In the genomic region with DNA sequence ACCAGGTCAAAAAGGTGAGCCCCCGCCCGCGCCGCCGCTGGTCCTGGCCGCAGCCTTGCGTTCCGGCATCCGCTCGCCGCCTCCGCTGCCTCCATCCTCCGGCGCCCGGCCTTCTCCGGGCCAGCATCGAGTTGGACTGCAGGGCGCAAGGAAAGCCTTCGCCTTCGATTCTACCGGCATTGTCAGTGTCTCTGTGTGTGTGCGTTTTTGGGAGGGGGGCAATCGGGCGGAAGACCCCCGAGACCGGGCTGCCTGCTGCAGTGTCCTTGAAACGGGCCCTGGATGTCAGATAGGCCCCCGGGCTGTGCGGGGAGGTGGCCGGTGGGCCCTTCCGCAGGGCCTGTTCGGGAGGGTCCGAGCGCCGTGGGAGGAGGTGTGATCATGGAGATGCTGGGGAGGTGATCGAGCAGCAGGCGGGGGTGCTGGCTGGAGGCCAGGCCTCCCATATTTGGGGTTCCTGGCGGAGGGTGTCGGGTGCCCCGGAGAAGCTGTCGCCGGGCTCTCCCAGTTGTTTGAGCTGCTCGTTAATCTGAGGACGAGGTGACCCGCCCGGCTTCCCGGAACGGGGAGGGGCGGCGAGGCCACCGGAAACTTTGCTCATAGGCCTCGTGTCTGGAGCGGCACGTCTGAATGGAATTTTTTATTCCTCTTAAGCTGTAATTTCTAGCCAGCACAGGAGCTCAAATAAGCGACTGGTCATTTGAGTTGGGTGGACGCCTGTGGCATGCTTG, we compare ENCODE assay signal across 8 cellular contexts. TPM values are rescaled to one million over a fixed set of nuclear protein-coding genes. Genes with fewer than 3 reads are reported as not detected.
DNase-seq lines count a peak whose midpoint lies in the region; ATAC-seq and TF ChIP-seq lines count a peak whose summit lies in the region.

No MANE protein-coding gene starts in this region.

- H3K4me1 ChIP-seq in adipocyte (ENCODE audit: control insufficient read depth, insufficient read depth, low read length), result peaks cover 45% of the 10 kb centered on the region
- peaks cover 69% of the 10 kb centered on the region for H3K4me1 ChIP-seq in left ventricle myocardium inferior
- peaks cover 42 to 50% of the 10 kb centered on the region in 2 donors for H3K4me1 ChIP-seq in gastrocnemius medialis

- TF ChIP-seq POLR2A in gastrocnemius medialis (IDR thresholded peaks at IDR 0.05), result peak; percentile 4 to 54

- no peak for TF ChIP-seq CTCF in left ventricle myocardium inferior (IDR thresholded peaks at IDR 0.05; ENCODE audit: borderline replicate concordance)
- TF ChIP-seq CTCF in gastrocnemius medialis (IDR thresholded peaks at IDR 0.05 in 4 of 5, conservative IDR thresholded peaks at IDR 0.05 in 1 of 5), result peak in 1 of 5 experiments; percentile 5

- in situ Hi-C loops in gastrocnemius medialis (cut with MboI; ENCODE audit: low sequenced_read_pairs in 4 of 4), result loop anchor here in 2 of 4 donors (10.0 kb wide), 1 partner anchor 66 kb away; no protein-coding TSS in a partner anchor

- H3K27ac ChIP-seq in left ventricle myocardium inferior (replicated peaks), result peak overlapping the region; percentile 98
- peak overlapping the region; percentile 92 to 98 (median 96) for H3K27ac ChIP-seq in gastrocnemius medialis

- H3K27me3 ChIP-seq in adipocyte (replicated peaks; ENCODE audit: control insufficient read depth, insufficient read depth, low read length) (no peaks in the 10 kb centered on the region), left ventricle myocardium inferior (ENCODE audit: low read depth) (no peaks in the 10 kb centered on the region), gastrocnemius medialis (no peaks in the 10 kb centered on the region)

- H3K4me3 ChIP-seq in adipocyte (ENCODE audit: low read length), result peak overlapping the region; percentile 94
- peak overlapping the region; percentile 93 for H3K4me3 ChIP-seq in left ventricle myocardium inferior
- H3K4me3 ChIP-seq in gastrocnemius medialis, result peak overlapping the region; percentile 92 to 97 (median 96)

- intact Hi-C loops in left ventricle myocardium inferior (cut with micrococcal nuclease), result no loop called here
- intact Hi-C loops in gastrocnemius medialis (cut with DNase I; ENCODE audit: low total_unique reads), result loop anchor here (1.0 to 5.0 kb wide), 5 partner anchors 44 to 188 kb away; no protein-coding TSS in a partner anchor

- H3K36me3 ChIP-seq in adipocyte (ENCODE audit: control insufficient read depth, insufficient read depth, low read length, severe bottlenecking) (no peaks in the 10 kb centered on the region), left ventricle myocardium inferior (no peaks in the 10 kb centered on the region), gastrocnemius medialis (no peaks in the 10 kb centered on the region)

- no peaks in the 10 kb centered on the region for H3K9me3 ChIP-seq in adipocyte (ENCODE audit: control insufficient read depth, low read length)
- no peaks in the 10 kb centered on the region for H3K9me3 ChIP-seq in left ventricle myocardium inferior (replicated peaks)
- no peaks in the 10 kb centered on the region for H3K9me3 ChIP-seq in gastrocnemius medialis

- H3K9ac ChIP-seq in adipocyte (ENCODE audit: low read length), result peak overlapping the region; percentile 97

- DNase-seq in NCI-H2171 treated with DMSO at 0.1 percent for 48 hours (lab: John Stamatoyannopoulos, UW) (peak; percentile 20), NCI-H2171 (lab: John Stamatoyannopoulos, UW) (no peak), T follicular helper cell (ENCODE audit: low read depth) (peak; percentile 65), adipocyte (ENCODE audit: low read depth) (peak; percentile 80), left ventricle myocardium inferior (peak; percentile 88), gastrocnemius medialis (peak; percentile 77 to 79), dedifferentiated amniotic fluid mesenchymal stem cell (ENCODE audit: extremely low spot score) (no peak)

- peak; percentile 15 for ATAC-seq in HG03039 (IDR thresholded peaks at IDR 0.05; ENCODE audit: unreplicated experiment)
- ATAC-seq in gastrocnemius medialis, result peak; percentile 50 to 75

RNA-seq across cellular contexts. Expression of a gene that starts 40.9 kb away (rescaled TPM):
- 219 TPM for total RNA-seq in left ventricle myocardium inferior
- total RNA-seq in gastrocnemius medialis, result 100 to 1,000 TPM; 168 to 331 (median 246) TPM

Comparison
In these comparisons a context has a peak if more than half of its experiments do, and no peak if none do; other contexts are left out.
1. DNase-seq: peak in NCI-H2171 treated with DMSO at 0.1 percent for 48 hours (single experiment), T follicular helper cell (single experiment), adipocyte (single experiment), left ventricle myocardium inferior (single experiment) and gastrocnemius medialis (2 of 2); none in NCI-H2171 (single experiment) and dedifferentiated amniotic fluid mesenchymal stem cell (single experiment).
2. Peak in every context shown above with its lines, with median percentiles within 50 percentile points of each other: H3K4me3 ChIP-seq.